In the genomic region with DNA sequence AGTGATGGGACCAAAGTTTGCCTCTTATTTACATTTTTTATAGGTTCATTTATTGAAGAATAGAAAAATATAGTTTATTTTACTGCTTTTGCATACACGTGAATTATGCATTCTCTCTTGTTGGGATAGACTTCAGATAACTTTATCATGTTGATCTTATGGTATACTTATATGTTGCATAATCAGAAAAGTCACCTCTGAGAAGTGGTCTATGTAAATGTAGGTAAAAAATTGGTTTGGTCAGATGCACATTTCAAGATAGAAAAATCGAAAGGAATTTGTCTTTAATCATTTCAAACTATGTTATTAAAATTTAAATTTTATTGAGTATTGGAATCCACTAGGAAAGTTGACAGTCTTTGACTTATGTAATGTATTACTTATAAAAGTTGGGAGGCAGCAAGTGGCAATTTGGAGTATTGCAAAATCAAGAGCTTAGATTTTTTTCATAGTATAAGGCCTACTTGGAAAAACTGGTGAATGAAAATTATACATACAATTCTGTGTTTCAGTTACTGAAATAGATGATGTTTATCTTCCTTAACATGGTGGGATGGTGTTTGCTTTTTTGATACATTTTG, we compare ENCODE assay signal across 10 cellular contexts. TPM values are rescaled to one million over a fixed set of nuclear protein-coding genes. Genes with fewer than 3 reads are reported as not detected.
DNase-seq lines count a peak whose midpoint lies in the region; TF ChIP-seq lines count a peak whose summit lies in the region.
"Had no signal": no experiment of that assay in that cellular context is flagged by ENCODE, and none has a peak within 500 bp of the region (broad histone marks: within the 10 kb centered on the region; RNA-seq: fewer than 3 reads in every experiment).

No MANE protein-coding gene starts in this region.

- TF ChIP-seq EP300 in esophagus muscularis mucosa (IDR thresholded peaks at IDR 0.05) (no peak), sigmoid colon (IDR thresholded peaks at IDR 0.05) (no peak)

- DNase-seq in T-helper 1 cell (no peak), OCI-M1 (lab: John Stamatoyannopoulos, UW) (peak; percentile 54), esophagus muscularis mucosa (ENCODE audit: extremely low spot score) (no peak), sigmoid colon (no peak), NCI-H2171 (lab: John Stamatoyannopoulos, UW) (no peak), iPS-NIHi11 (ENCODE audit: low spot score) (no peak), GM19238 (ENCODE audit: insufficient read length, low spot score) (no peak)
- DNase-seq: NCI-H2029 treated with DMSO at 0.1 percent for 48 hours, transverse colon had no signal

- H3K36me3 ChIP-seq in esophagus muscularis mucosa, result peaks cover 0 to 5% (median 0%) of the 10 kb centered on the region in 4 donors
- H3K36me3 ChIP-seq in sigmoid colon, result no peaks in the 10 kb centered on the region
- H3K36me3 ChIP-seq: transverse colon had no signal

- TF ChIP-seq CTCF in esophagus muscularis mucosa (IDR thresholded peaks at IDR 0.05) (no peak), sigmoid colon (IDR thresholded peaks at IDR 0.05) (no peak)

- TF ChIP-seq POLR2A in esophagus muscularis mucosa (IDR thresholded peaks at IDR 0.05; ENCODE audit: low read depth) (no peak), sigmoid colon (IDR thresholded peaks at IDR 0.05) (no peak)

- H3K4me1 ChIP-seq in esophagus muscularis mucosa (peaks cover 36 to 61% (median 55%) of the 10 kb centered on the region in 4 donors), sigmoid colon (peaks cover 0 to 61% (median 50%) of the 10 kb centered on the region in 4 donors)

- H3K27ac ChIP-seq in esophagus muscularis mucosa (replicated peaks in 1 of 4), result peak overlapping the region in 1 of 4 donors; percentile 12
- peak overlapping the region in 2 of 4 donors; percentile 97 to 99 for H3K27ac ChIP-seq in sigmoid colon

- H3K9me3 Mint-ChIP-seq in T-helper 1 cell treated with Interleukin-12 subunit alpha and Interleukin-12 subunit beta and Interleukin-4 antibody, amounts not matched to agents 30 μg/mL and 1 μg/mL, for 36 hours, result no peaks in the 10 kb centered on the region

- no peaks in the 10 kb centered on the region for H3K27me3 Mint-ChIP-seq in T-helper 1 cell treated with Interleukin-12 subunit alpha and Interleukin-12 subunit beta and Interleukin-4 antibody, amounts not matched to agents 30 μg/mL and 1 μg/mL, for 36 hours (ENCODE audit: low read depth)

- H3K4me3 ChIP-seq in esophagus muscularis mucosa (peak overlapping the region in 3 of 4 donors; percentile 90 to 99 (median 94)), sigmoid colon (peak overlapping the region in 3 of 4 donors; percentile 89 to 93 (median 92))

- peak overlapping the region; percentile 68 for H3K4me3 Mint-ChIP-seq in T-helper 1 cell treated with Interleukin-12 subunit alpha and Interleukin-12 subunit beta and Interleukin-4 antibody, amounts not matched to agents 30 μg/mL and 1 μg/mL, for 36 hours

- intact Hi-C loops in esophagus muscularis mucosa (cut with DNase I), result loop anchor here (5.0 to 10.0 kb wide), 2 partner anchors 41 to 63 kb away; partner anchors contain the start of genes LOC128125822 and PTP4A1
- intact Hi-C loops in sigmoid colon (cut with DNase I), result loop anchor here (5.0 to 10.0 kb wide), 2 partner anchors 67 to 126 kb away; no protein-coding TSS in a partner anchor

- no peak overlapping the region for H3K27ac Mint-ChIP-seq in T-helper 1 cell treated with Interleukin-12 subunit alpha and Interleukin-12 subunit beta and Interleukin-4 antibody, amounts not matched to agents 30 μg/mL and 1 μg/mL, for 36 hours

- peaks cover 2% of the 10 kb centered on the region for H3K36me3 Mint-ChIP-seq in T-helper 1 cell treated with Interleukin-12 subunit alpha and Interleukin-12 subunit beta and Interleukin-4 antibody, amounts not matched to agents 30 μg/mL and 1 μg/mL, for 36 hours (ENCODE audit: low read depth)

- H3K27me3 ChIP-seq in esophagus muscularis mucosa (no peaks in the 10 kb centered on the region), sigmoid colon (no peaks in the 10 kb centered on the region)
- H3K27me3 ChIP-seq: transverse colon had no signal

- peaks cover 41% of the 10 kb centered on the region for H3K4me1 Mint-ChIP-seq in T-helper 1 cell treated with Interleukin-12 subunit alpha and Interleukin-12 subunit beta and Interleukin-4 antibody, amounts not matched to agents 30 μg/mL and 1 μg/mL, for 36 hours (ENCODE audit: low read depth)

- H3K9me3 ChIP-seq in esophagus muscularis mucosa (no peaks in the 10 kb centered on the region), sigmoid colon (no peaks in the 10 kb centered on the region)
- H3K9me3 ChIP-seq: transverse colon had no signal

- 36% methylated on average over 2 of the region's 2 CpGs for WGBS in esophagus muscularis mucosa
- WGBS in sigmoid colon, 2 donors, result 9 to 38% methylated on average over 2 of the region's 2 CpGs

RNA-seq across cellular contexts. Expression of gene PHF3, which starts 2.4 kb away (rescaled TPM):
- 10 to 100 TPM; 55.5 to 73.1 (median 56.6) TPM for total RNA-seq in esophagus muscularis mucosa
- total RNA-seq in sigmoid colon, result 10 to 100 TPM; 59.6 to 80.5 (median 77.4) TPM
- 10 to 100 TPM in 2 of 3 donors, 1 to 10 TPM in 1; 9.7 to 15.8 (median 12.0) TPM for polyA plus RNA-seq in sigmoid colon
